ENCODE assay signal across 1 cellular context in genomic region chr19:41263850-41264580, GRCh38.
TF ChIP-seq lines count a peak whose summit lies in the region.

Gene HNRNPUL1, plus strand, starts transcription at chr19:41264372. Its CDS starts 132 bp downstream, at chr19:41264504.

TF ChIP-seq in GM12878, 131 proteins besides CTCF, POLR2A, EP300 and RAD21 (continued from another document and continues in another):
- no peak; the same call in 1 of the 2 replicates for TF ChIP-seq POLR2AphosphoS2 (IDR thresholded peaks at IDR 0.05; ENCODE audit: low read depth, low read length)
- no peak; the same call in 1 of the 2 replicates for TF ChIP-seq ASH2L (IDR thresholded peaks at IDR 0.05; ENCODE audit: borderline replicate concordance, low read depth)
- TF ChIP-seq ETV6 (conservative IDR thresholded peaks at IDR 0.05 in 1 of 2, IDR thresholded peaks at IDR 0.05 in 1 of 2; ENCODE audit: borderline replicate concordance in 1 of 2, low read depth in 1 of 2): no peak
- no peak for TF ChIP-seq ZNF217 (IDR thresholded peaks at IDR 0.05)
- TF ChIP-seq RFX5 (IDR thresholded peaks at IDR 0.05; ENCODE audit: low read depth, low read length): peak; percentile 86
- TF ChIP-seq, protein P1, sequence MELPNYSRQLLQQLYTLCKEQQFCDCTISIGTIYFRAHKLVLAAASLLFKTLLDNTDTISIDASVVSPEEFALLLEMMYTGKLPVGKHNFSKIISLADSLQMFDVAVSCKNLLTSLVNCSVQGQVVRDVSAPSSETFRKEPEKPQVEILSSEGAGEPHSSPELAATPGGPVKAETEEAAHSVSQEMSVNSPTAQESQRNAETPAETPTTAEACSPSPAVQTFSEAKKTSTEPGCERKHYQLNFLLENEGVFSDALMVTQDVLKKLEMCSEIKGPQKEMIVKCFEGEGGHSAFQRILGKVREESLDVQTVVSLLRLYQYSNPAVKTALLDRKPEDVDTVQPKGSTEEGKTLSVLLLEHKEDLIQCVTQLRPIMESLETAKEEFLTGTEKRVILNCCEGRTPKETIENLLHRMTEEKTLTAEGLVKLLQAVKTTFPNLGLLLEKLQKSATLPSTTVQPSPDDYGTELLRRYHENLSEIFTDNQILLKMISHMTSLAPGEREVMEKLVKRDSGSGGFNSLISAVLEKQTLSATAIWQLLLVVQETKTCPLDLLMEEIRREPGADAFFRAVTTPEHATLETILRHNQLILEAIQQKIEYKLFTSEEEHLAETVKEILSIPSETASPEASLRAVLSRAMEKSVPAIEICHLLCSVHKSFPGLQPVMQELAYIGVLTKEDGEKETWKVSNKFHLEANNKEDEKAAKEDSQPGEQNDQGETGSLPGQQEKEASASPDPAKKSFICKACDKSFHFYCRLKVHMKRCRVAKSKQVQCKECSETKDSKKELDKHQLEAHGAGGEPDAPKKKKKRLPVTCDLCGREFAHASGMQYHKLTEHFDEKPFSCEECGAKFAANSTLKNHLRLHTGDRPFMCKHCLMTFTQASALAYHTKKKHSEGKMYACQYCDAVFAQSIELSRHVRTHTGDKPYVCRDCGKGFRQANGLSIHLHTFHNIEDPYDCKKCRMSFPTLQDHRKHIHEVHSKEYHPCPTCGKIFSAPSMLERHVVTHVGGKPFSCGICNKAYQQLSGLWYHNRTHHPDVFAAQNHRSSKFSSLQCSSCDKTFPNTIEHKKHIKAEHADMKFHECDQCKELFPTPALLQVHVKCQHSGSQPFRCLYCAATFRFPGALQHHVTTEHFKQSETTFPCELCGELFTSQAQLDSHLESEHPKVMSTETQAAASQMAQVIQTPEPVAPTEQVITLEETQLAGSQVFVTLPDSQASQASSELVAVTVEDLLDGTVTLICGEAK (IDR thresholded peaks at IDR 0.05; ENCODE audit: borderline replicate concordance): peak; percentile 92
- TF ChIP-seq NRF1 (conservative IDR thresholded peaks at IDR 0.05; ENCODE audit: low read depth, low read length): peak; percentile 36; the same call in 1 of the 2 replicates
- TF ChIP-seq SMC3 (IDR thresholded peaks at IDR 0.05; ENCODE audit: borderline replicate concordance, low read length): no peak
- TF ChIP-seq HCFC1 (IDR thresholded peaks at IDR 0.05; ENCODE audit: low read length): peak; percentile 61
- TF ChIP-seq MLLT1 (IDR thresholded peaks at IDR 0.05): peak; percentile 87
- no peak for TF ChIP-seq CUX1 (IDR thresholded peaks at IDR 0.05; ENCODE audit: insufficient replicate concordance, low read depth, low read length)
- TF ChIP-seq SMAD5 (IDR thresholded peaks at IDR 0.05; ENCODE audit: low read depth): 0 out of 2 replicates have a peak, but pooled peaks have one; percentile 31
- TF ChIP-seq KLF5 (IDR thresholded peaks at IDR 0.05; ENCODE audit: partially characterized antibody): no peak
- TF ChIP-seq RBBP5 (conservative IDR thresholded peaks at IDR 0.05): no peak
- TF ChIP-seq BCLAF1 (IDR thresholded peaks at IDR 0.05): no peak
- TF ChIP-seq, protein P2, sequence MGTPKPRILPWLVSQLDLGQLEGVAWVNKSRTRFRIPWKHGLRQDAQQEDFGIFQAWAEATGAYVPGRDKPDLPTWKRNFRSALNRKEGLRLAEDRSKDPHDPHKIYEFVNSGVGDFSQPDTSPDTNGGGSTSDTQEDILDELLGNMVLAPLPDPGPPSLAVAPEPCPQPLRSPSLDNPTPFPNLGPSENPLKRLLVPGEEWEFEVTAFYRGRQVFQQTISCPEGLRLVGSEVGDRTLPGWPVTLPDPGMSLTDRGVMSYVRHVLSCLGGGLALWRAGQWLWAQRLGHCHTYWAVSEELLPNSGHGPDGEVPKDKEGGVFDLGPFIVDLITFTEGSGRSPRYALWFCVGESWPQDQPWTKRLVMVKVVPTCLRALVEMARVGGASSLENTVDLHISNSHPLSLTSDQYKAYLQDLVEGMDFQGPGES (IDR thresholded peaks at IDR 0.05): peak; percentile 91
- peak; percentile 81 for TF ChIP-seq NFYA (IDR thresholded peaks at IDR 0.05; ENCODE audit: borderline replicate concordance, low read depth, low read length)
- TF ChIP-seq NBN (IDR thresholded peaks at IDR 0.05): peak; percentile 91
- 0 out of 2 replicates have a peak, but pooled peaks have one; percentile 36 for TF ChIP-seq STAT1 (conservative IDR thresholded peaks at IDR 0.05)
- TF ChIP-seq SMAD1 (IDR thresholded peaks at IDR 0.05; ENCODE audit: low read depth, partially characterized antibody): no peak
- no peak; the same call in 1 of the 2 replicates for TF ChIP-seq ATF7 (IDR thresholded peaks at IDR 0.05; ENCODE audit: low read depth)
- TF ChIP-seq DPF2 (IDR thresholded peaks at IDR 0.05): peak; percentile 88; the same call in 1 of the 2 replicates
- no peak for TF ChIP-seq EZH2 (IDR thresholded peaks at IDR 0.05; ENCODE audit: borderline replicate concordance, control insufficient read depth, low read depth, low read length)
- TF ChIP-seq ZNF622 (IDR thresholded peaks at IDR 0.05): no peak
- no peak for TF ChIP-seq NFIC (IDR thresholded peaks at IDR 0.05; ENCODE audit: low read depth, low read length)
- TF ChIP-seq HDAC2 (IDR thresholded peaks at IDR 0.05): no peak
- TF ChIP-seq RB1 (IDR thresholded peaks at IDR 0.05; ENCODE audit: borderline replicate concordance): peak; percentile 90; the same call in 1 of the 2 replicates
- no peak for TF ChIP-seq KAT2A (conservative IDR thresholded peaks at IDR 0.05; ENCODE audit: control insufficient read depth, low read depth, low read length)
- no peak for TF ChIP-seq ESRRA (IDR thresholded peaks at IDR 0.05; ENCODE audit: low read length)
- TF ChIP-seq PML (IDR thresholded peaks at IDR 0.05; ENCODE audit: low read length): no peak; the same call in 1 of the 2 replicates
- no peak for TF ChIP-seq CEBPB (IDR thresholded peaks at IDR 0.05; ENCODE audit: borderline replicate concordance in 1 of 2, low read depth in 2 of 2, low read length in 2 of 2)
- TF ChIP-seq MTA2 (IDR thresholded peaks at IDR 0.05; ENCODE audit: low read depth): no peak
- no peak for TF ChIP-seq TBL1XR1 (IDR thresholded peaks at IDR 0.05; ENCODE audit: low read depth, low read length)
- peak; percentile 10 to 42; a peak in 3 of 4 replicates for TF ChIP-seq IKZF2 (IDR thresholded peaks at IDR 0.05)
- no peak for TF ChIP-seq ZNF274 (IDR thresholded peaks at IDR 0.05; ENCODE audit: insufficient read depth, insufficient read length)
- TF ChIP-seq KDM1A (IDR thresholded peaks at IDR 0.05; ENCODE audit: borderline replicate concordance): no peak
- TF ChIP-seq, protein P3, sequence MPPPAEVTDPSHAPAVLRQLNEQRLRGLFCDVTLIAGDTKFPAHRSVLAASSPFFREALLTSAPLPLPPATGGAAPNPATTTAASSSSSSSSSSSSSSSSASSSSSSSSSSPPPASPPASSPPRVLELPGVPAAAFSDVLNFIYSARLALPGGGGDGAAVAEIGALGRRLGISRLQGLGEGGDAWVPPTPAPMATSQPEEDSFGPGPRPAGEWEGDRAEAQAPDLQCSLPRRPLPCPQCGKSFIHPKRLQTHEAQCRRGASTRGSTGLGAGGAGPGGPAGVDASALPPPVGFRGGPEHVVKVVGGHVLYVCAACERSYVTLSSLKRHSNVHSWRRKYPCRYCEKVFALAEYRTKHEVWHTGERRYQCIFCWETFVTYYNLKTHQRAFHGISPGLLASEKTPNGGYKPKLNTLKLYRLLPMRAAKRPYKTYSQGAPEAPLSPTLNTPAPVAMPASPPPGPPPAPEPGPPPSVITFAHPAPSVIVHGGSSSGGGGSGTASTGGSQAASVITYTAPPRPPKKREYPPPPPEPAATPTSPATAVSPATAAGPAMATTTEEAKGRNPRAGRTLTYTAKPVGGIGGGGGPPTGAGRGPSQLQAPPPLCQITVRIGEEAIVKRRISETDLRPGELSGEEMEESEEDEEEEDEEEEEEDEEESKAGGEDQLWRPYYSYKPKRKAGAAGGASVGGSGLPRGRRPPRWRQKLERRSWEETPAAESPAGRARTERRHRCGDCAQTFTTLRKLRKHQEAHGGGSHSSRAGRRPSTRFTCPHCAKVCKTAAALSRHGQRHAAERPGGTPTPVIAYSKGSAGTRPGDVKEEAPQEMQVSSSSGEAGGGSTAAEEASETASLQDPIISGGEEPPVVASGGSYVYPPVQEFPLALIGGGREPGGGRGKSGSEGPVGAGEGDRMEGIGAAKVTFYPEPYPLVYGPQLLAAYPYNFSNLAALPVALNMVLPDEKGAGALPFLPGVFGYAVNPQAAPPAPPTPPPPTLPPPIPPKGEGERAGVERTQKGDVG (CRISPR knock-in tag; IDR thresholded peaks at IDR 0.05): no peak
- no peak for TF ChIP-seq SUPT20H (IDR thresholded peaks at IDR 0.05; ENCODE audit: borderline replicate concordance, control insufficient read depth, low read depth, low read length)
- TF ChIP-seq FOS (IDR thresholded peaks at IDR 0.05; ENCODE audit: borderline replicate concordance, extremely low read depth, insufficient read length): peak; percentile 92
- TF ChIP-seq ZNF24 (IDR thresholded peaks at IDR 0.05): 0 out of 2 replicates have a peak, but pooled peaks have one; percentile 43
- TF ChIP-seq NR2C1 (IDR thresholded peaks at IDR 0.05): peak; percentile 88
- TF ChIP-seq MYB (IDR thresholded peaks at IDR 0.05; ENCODE audit: borderline replicate concordance, low read depth, low read length): 0 out of 2 replicates have a peak, but pooled peaks have one; percentile 13
- TF ChIP-seq TCF12 (IDR thresholded peaks at IDR 0.05; ENCODE audit: low read depth, low read length): 0 out of 2 replicates have a peak, but pooled peaks have one; percentile 45
